ENCODE assay signal across 1 cellular context in the genomic region with DNA sequence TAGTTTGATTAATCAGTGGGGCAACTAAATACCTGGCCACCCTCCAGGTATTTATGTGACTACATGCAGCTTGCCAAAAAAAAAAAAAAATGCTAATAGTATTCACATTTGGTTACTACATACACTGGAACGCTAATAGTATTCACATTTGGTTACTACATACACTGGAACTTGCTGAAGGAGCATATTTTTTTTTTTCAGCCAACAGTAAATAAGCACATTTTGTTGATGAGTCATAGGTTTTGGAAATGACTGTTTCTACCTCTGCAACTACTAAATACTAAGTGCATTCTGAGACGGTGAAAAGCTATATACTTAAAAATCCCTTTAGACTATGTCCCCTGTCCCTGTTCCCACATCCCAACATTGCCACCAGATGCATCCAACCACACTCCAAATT.
TF ChIP-seq lines count a peak whose summit lies in the region.

No MANE protein-coding gene starts in this region.

TF ChIP-seq in IMR-90, 13 proteins besides CTCF, POLR2A, EP300 and RAD21:
- TF ChIP-seq MAFK (IDR thresholded peaks at IDR 0.05; ENCODE audit: low read depth, low read length), result 0 out of 2 replicates have a peak, but pooled peaks have one; percentile 4
- TF ChIP-seq CEBPB (IDR thresholded peaks at IDR 0.05; ENCODE audit: low read depth, low read length), result no peak
- TF ChIP-seq RCOR1 (IDR thresholded peaks at IDR 0.05; ENCODE audit: insufficient replicate concordance, low read length), result no peak
- no peak for TF ChIP-seq RFX5 (IDR thresholded peaks at IDR 0.05; ENCODE audit: low read depth, low read length)
- no peak for TF ChIP-seq CHD1 (IDR thresholded peaks at IDR 0.05; ENCODE audit: low read depth, low read length)
